ENCODE assay signal across 1 cellular context in genomic region chr14:92737619-92738188, GRCh38.
TF ChIP-seq lines count a peak whose summit lies in the region.

No MANE protein-coding gene starts in this region.

TF ChIP-seq in HepG2, 621 proteins besides CTCF, POLR2A, EP300 and RAD21:
- TF ChIP-seq RXRB (CRISPR knock-in tag; IDR thresholded peaks at IDR 0.05; ENCODE audit: borderline replicate concordance) (no peak), ZBTB7B (CRISPR knock-in tag; IDR thresholded peaks at IDR 0.05) (no peak), NFIB (CRISPR knock-in tag; IDR thresholded peaks at IDR 0.05; ENCODE audit: borderline replicate concordance) (no peak), TOE1 (CRISPR knock-in tag; IDR thresholded peaks at IDR 0.05) (no peak), ZNF337 (CRISPR knock-in tag; IDR thresholded peaks at IDR 0.05; ENCODE audit: borderline replicate concordance, low read depth) (no peak), ATAD3A (CRISPR knock-in tag; IDR thresholded peaks at IDR 0.05) (no peak), MEF2D (CRISPR knock-in tag; IDR thresholded peaks at IDR 0.05) (no peak), ZBTB40 (IDR thresholded peaks at IDR 0.05) (no peak), ZBTB40 (CRISPR knock-in tag; IDR thresholded peaks at IDR 0.05) (peak; percentile 48; the same call in 1 of the 2 replicates), ZNF773 (CRISPR knock-in tag; IDR thresholded peaks at IDR 0.05; ENCODE audit: borderline replicate concordance) (no peak)
